12 cellular contexts compared by ENCODE assay signal in the genomic region with DNA sequence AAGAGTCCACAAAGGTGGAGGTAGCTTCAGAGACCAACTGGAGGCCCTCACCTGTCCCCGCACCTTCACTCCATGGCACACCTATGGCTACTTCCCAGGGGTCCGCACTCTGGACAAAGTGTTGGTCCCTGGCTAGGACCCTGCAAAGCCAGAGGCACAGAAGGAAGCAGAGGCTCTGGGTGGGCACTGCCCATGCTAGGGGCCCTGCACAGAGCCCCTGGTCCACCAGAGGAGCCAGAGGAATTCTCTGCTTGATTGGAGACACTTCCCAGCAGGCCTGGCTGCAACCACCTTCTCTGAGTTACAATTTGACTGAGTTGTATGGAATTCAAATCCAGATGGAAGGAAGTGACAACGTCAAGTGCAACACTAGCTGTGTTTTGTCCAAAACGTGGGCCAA.
"Had no signal": no experiment of that assay in that cellular context is flagged by ENCODE, and none has a peak within 500 bp of the region (broad histone marks: within the 10 kb centered on the region; RNA-seq: fewer than 3 reads in every experiment).

No MANE protein-coding gene starts in this region.

- H3K4me3 ChIP-seq: esophagus squamous epithelium, heart left ventricle, thyroid gland, vagina had no signal

- H3K27ac ChIP-seq: esophagus squamous epithelium, foreskin keratinocyte, heart left ventricle, thyroid gland, vagina had no signal

- H3K4me3 Mint-ChIP-seq: activated T-cell treated with anti-CD3 and anti-CD28 coated beads, Interleukin-2, amount 50 U/mL, for 4 hours had no signal

- H3K36me3 ChIP-seq: esophagus squamous epithelium, heart left ventricle, thyroid gland, vagina had no signal

- H3K9me3 ChIP-seq: esophagus squamous epithelium, heart left ventricle, thyroid gland, vagina had no signal

- FAIRE-seq: islet of Langerhans, small intestine had no signal

- DNase-seq: activated CD4-positive, alpha-beta T cell treated with anti-CD3 and anti-CD28 coated beads, Interleukin-2, amount 50 U/mL, for 4 hours; activated effector memory CD4-positive, alpha-beta T cell treated with anti-CD3 and anti-CD28 coated beads, Interleukin-2, amount 50 U/mL, for 16 hours; activated T-cell treated with anti-CD3 and anti-CD28 coated beads, Interleukin-2, amount 50 U/mL, for 4 hours; aorta; esophagus squamous epithelium; foreskin keratinocyte; heart left ventricle; mammary epithelial cell; small intestine; thyroid gland had no signal

- H3K4me1 ChIP-seq: foreskin keratinocyte had no signal

- H3K9me3 Mint-ChIP-seq: activated T-cell treated with anti-CD3 and anti-CD28 coated beads, Interleukin-2, amount 50 U/mL, for 4 hours had no signal

- H3K27me3 ChIP-seq: esophagus squamous epithelium, foreskin keratinocyte, heart left ventricle, thyroid gland, vagina had no signal
